In the genomic region with DNA sequence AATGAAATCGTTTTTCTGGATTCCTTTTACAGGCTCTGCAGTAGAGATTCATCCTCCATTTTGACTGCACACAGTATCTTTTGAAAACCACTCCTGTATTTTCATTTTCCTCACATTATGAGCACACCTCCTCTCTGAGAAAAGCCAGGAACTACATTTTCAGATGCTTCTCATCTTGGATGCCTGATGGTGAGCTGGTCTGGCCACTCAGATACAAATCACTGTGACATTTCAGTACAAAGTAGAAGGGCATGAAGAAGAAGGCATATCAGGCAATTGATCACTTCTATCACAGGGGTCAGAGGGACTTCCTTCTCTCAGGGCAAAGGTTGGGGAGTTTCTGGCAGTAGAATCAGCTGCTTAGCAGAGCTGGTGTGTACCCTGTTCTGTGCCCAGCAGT, we compare ENCODE assay signal across 16 cellular contexts.
DNase-seq lines count a peak whose midpoint lies in the region; ATAC-seq and TF ChIP-seq lines count a peak whose summit lies in the region.
"Had no signal": no experiment of that assay in that cellular context is flagged by ENCODE, and none has a peak within 500 bp of the region (broad histone marks: within the 10 kb centered on the region; RNA-seq: fewer than 3 reads in every experiment).

No MANE protein-coding gene starts in this region.

- H3K79me2 ChIP-seq in OCI-LY1 (ENCODE audit: insufficient read depth, low read length), result no peaks in the 10 kb centered on the region

- TF ChIP-seq CTCF in BE2C (IDR thresholded peaks at IDR 0.05; ENCODE audit: low read depth, low read length) (no peak), OCI-LY1 (IDR thresholded peaks at IDR 0.05; ENCODE audit: low read length) (no peak), brain (conservative IDR thresholded peaks at IDR 0.05) (no peak), RWPE1 (conservative IDR thresholded peaks at IDR 0.05; ENCODE audit: low read depth) (no peak)

- H4K20me1 ChIP-seq in OCI-LY1 (ENCODE audit: insufficient read depth, low read length), result no peaks in the 10 kb centered on the region
- H4K20me1 ChIP-seq: BLaER1 treated with 17β-estradiol and CSF1 and Interleukin-3, amounts not matched to agents 10 nM and 100 nM had no signal

- H3K4me1 ChIP-seq in BE2C (peaks cover 9% of the 10 kb centered on the region), OCI-LY1 (ENCODE audit: insufficient read depth, low read length, severe bottlenecking) (peaks cover 56% of the 10 kb centered on the region), neuronal stem cell (ENCODE audit: control insufficient read depth in 2 of 2, insufficient read depth in 1 of 2, low read depth in 1 of 2, low read length in 2 of 2) (peaks cover 3 to 12% of the 10 kb centered on the region in 2 donors)

- CTCF ChIA-PET in RWPE1 (lab: Yijun Ruan, JAX), result no interaction called here

- no peak overlapping the region for H2BK12ac ChIP-seq in neuronal stem cell (ENCODE audit: low read length)

- ATAC-seq in HG03571 (IDR thresholded peaks at IDR 0.05; ENCODE audit: unreplicated experiment), result no peak
- ATAC-seq: CD8-positive, alpha-beta T cell; GM12878 had no signal

- DNase-seq in BE2C (no peak), neuronal stem cell (ENCODE audit: low spot score) (no peak), RWPE1 (ENCODE audit: low spot score) (no peak), NCI-H345 treated with DMSO at 0.1 percent for 48 hours (lab: John Stamatoyannopoulos, UW; ENCODE audit: unreplicated experiment) (no peak)
- DNase-seq: 8988T; Calu3; CD8-positive, alpha-beta T cell; DMS79 treated with DMSO at 0.1 percent for 48 hours; GF-D8 had no signal

- no peaks in the 10 kb centered on the region for H3F3A ChIP-seq in OCI-LY1 (ENCODE audit: insufficient read depth, low read length)

- H4K91ac ChIP-seq in neuronal stem cell (ENCODE audit: low read depth, low read length, poor library complexity), result no peak overlapping the region

- H3K4me3 ChIP-seq in BE2C (ENCODE audit: low read depth, low read length), result 0 out of 2 replicates have a peak overlapping the region, but pooled peaks have one; percentile 1
- no peak overlapping the region for H3K4me3 ChIP-seq in OCI-LY1 (ENCODE audit: low read depth, low read length, poor library complexity, severe bottlenecking)
- H3K4me3 ChIP-seq in neuronal stem cell (ENCODE audit: low read length in 2 of 2), result no peak overlapping the region
- H3K4me3 ChIP-seq: BLaER1 treated with 17β-estradiol and CSF1 and Interleukin-3, amounts not matched to agents 10 nM and 100 nM; GM12878; HAP-1 had no signal

- H3K9me2 ChIP-seq in OCI-LY1 (ENCODE audit: low read depth, low read length), result no peaks in the 10 kb centered on the region

- H2BK120ac ChIP-seq in neuronal stem cell (ENCODE audit: low read depth, low read length), result no peak overlapping the region

- H3K27ac ChIP-seq in OCI-LY1 (ENCODE audit: low read depth, low read length, poor library complexity, severe bottlenecking) (peak overlapping the region; percentile 18), neuronal stem cell (replicated peaks; ENCODE audit: low read length) (no peak overlapping the region), RWPE1 (no peak overlapping the region)
- H3K27ac ChIP-seq: BLaER1 treated with 17β-estradiol and CSF1 and Interleukin-3, amounts not matched to agents 10 nM and 100 nM; HL-60 had no signal

- no peak overlapping the region for H2AK5ac ChIP-seq in neuronal stem cell (ENCODE audit: low read depth, low read length)

- no peak overlapping the region for H3K9ac ChIP-seq in OCI-LY1 (ENCODE audit: low read length)
- H3K9ac ChIP-seq in neuronal stem cell (ENCODE audit: low read depth, low read length, poor library complexity), result no peak overlapping the region
- H3K9ac ChIP-seq: BLaER1 treated with 17β-estradiol and CSF1 and Interleukin-3, amounts not matched to agents 10 nM and 100 nM had no signal

- no peak overlapping the region for H3K14ac ChIP-seq in neuronal stem cell (ENCODE audit: low read length)

- H3K9me3 ChIP-seq in BE2C, result no peaks in the 10 kb centered on the region
- no peaks in the 10 kb centered on the region for H3K9me3 ChIP-seq in OCI-LY1 (ENCODE audit: low read length)
- H3K9me3 ChIP-seq in neuronal stem cell (replicated peaks in 1 of 2; ENCODE audit: control insufficient read depth in 2 of 2, insufficient read depth in 1 of 2, low read depth in 1 of 2, low read length in 2 of 2), result no peaks in the 10 kb centered on the region
- H3K9me3 ChIP-seq: BLaER1 treated with 17β-estradiol and CSF1 and Interleukin-3, amounts not matched to agents 10 nM and 100 nM; HAP-1 had no signal

- peaks cover 1% of the 10 kb centered on the region for H3K79me1 ChIP-seq in neuronal stem cell (ENCODE audit: low read depth, low read length)

- no peak overlapping the region for H3K4me3 Mint-ChIP-seq in brain
- H3K4me3 Mint-ChIP-seq: CD8-positive, alpha-beta T cell had no signal

- H3K27me3 Mint-ChIP-seq in brain, result peaks cover 3% of the 10 kb centered on the region

- H2BK5ac ChIP-seq in neuronal stem cell (ENCODE audit: low read length), result no peak overlapping the region

- H3K23ac ChIP-seq in neuronal stem cell (ENCODE audit: low read depth, low read length, poor library complexity), result no peak overlapping the region

- no peak overlapping the region for H2BK15ac ChIP-seq in neuronal stem cell (ENCODE audit: low read length)

- no peak overlapping the region for H3K18ac ChIP-seq in neuronal stem cell (ENCODE audit: low read length)

- no peaks in the 10 kb centered on the region for H3K36me3 Mint-ChIP-seq in brain
- H3K36me3 Mint-ChIP-seq: CD8-positive, alpha-beta T cell had no signal

- H3K36me3 ChIP-seq in BE2C (no peaks in the 10 kb centered on the region), OCI-LY1 (ENCODE audit: insufficient read depth, low read length) (no peaks in the 10 kb centered on the region), neuronal stem cell (replicated peaks in 1 of 2; ENCODE audit: control insufficient read depth in 2 of 2, insufficient read depth in 2 of 2, low read length in 2 of 2) (no peaks in the 10 kb centered on the region)
- H3K36me3 ChIP-seq: BLaER1 treated with 17β-estradiol and CSF1 and Interleukin-3, amounts not matched to agents 10 nM and 100 nM; HAP-1 had no signal

- no CpG with 5 or more reads among the region's 1 CpG for WGBS in neuronal stem cell (ENCODE audit: extremely low coverage in 2 of 2, insufficient read length in 2 of 2, insufficient replicate concordance in 1 of 2), 2 donors

- peaks cover 0 to 2% (median 0%) of the 10 kb centered on the region in 5 experiments for H3K9me3 Mint-ChIP-seq in brain

- peaks cover 23% of the 10 kb centered on the region for H3K4me1 Mint-ChIP-seq in brain

- H3K4me2 ChIP-seq in OCI-LY1 (ENCODE audit: low read length) (no peak overlapping the region; the same call in 1 of the 2 replicates), neuronal stem cell (ENCODE audit: insufficient read depth, low read length, poor library complexity, severe bottlenecking) (no peak overlapping the region)
- H3K4me2 ChIP-seq: BLaER1 treated with 17β-estradiol and CSF1 and Interleukin-3, amounts not matched to agents 10 nM and 100 nM had no signal

- no peak overlapping the region for H4K8ac ChIP-seq in neuronal stem cell (ENCODE audit: low read depth, low read length)

- H3K4ac ChIP-seq in neuronal stem cell (ENCODE audit: low read length), result no peak overlapping the region

- H3K27me3 ChIP-seq in BE2C, result no peaks in the 10 kb centered on the region
- H3K27me3 ChIP-seq in OCI-LY1 (ENCODE audit: insufficient read depth, low read length), result no peaks in the 10 kb centered on the region
- H3K27me3 ChIP-seq in neuronal stem cell (ENCODE audit: control insufficient read depth in 3 of 3, insufficient read depth in 3 of 3, low read depth in 1 of 3, low read length in 3 of 3), result no peaks in the 10 kb centered on the region
- H3K27me3 ChIP-seq: BLaER1 treated with 17β-estradiol and CSF1 and Interleukin-3, amounts not matched to agents 10 nM and 100 nM had no signal

- POLR2A ChIA-PET in RWPE1 (lab: Yijun Ruan, JAX; ENCODE audit: low non-redundant PET), result no interaction called here

- H2AFZ ChIP-seq in OCI-LY1 (ENCODE audit: low read length) (peak overlapping the region; percentile 23), neuronal stem cell (ENCODE audit: low read length) (peak overlapping the region; percentile 83)

- H3K27ac Mint-ChIP-seq in brain, result peak overlapping the region in 4 of 5 experiments; percentile 1 to 43 (median 16)
- H3K27ac Mint-ChIP-seq: CD8-positive, alpha-beta T cell had no signal
